8 cellular contexts compared by ENCODE assay signal in the genomic region with DNA sequence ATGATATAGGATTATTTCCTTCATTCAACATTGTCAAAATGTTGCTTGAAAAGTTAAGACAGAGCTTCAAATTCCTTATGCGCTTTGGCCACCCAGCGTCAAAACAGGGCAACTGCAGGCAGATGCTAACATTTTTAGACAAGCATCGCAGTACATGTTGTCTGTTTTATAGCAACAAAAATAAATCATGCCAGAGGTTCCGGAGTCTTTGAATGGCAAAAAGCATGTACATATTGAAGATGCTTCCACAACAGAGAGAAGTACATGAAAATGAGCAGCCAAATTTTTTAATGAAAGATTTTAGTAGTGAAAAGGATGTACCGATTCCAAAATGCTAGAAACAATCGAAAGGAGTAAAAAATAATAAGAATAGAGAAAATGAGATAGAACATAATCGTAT. TPM values are rescaled to one million over a fixed set of nuclear protein-coding genes. Genes with fewer than 3 reads are reported as not detected.
DNase-seq lines count a peak whose midpoint lies in the region; ATAC-seq and TF ChIP-seq lines count a peak whose summit lies in the region.

No MANE protein-coding gene starts in this region.

- intact Hi-C loops in CD14-positive monocyte (cut with micrococcal nuclease) = loop anchor here (5.0 kb wide), 2 partner anchors 42 to 392 kb away; no protein-coding TSS in a partner anchor
- intact Hi-C loops in transverse colon (cut with DNase I; ENCODE audit: low total_unique reads) = no loop called here

- TF ChIP-seq RAD21 in liver (IDR thresholded peaks at IDR 0.05) = peak; percentile 67 to 79

- H3K9me3 ChIP-seq in liver (ENCODE audit: control insufficient read depth in 4 of 4, low read length in 3 of 4) (no peaks in the 10 kb centered on the region), transverse colon (no peaks in the 10 kb centered on the region)

- H3K9me3 Mint-ChIP-seq in CD14-positive monocyte = peaks cover 0 to 5% (median 2%) of the 10 kb centered on the region in 7 donors
- peaks cover 0 to 4% (median 3%) of the 10 kb centered on the region in 5 experiments for H3K9me3 Mint-ChIP-seq in brain

- ATAC-seq in GM18517 (IDR thresholded peaks at IDR 0.05; ENCODE audit: unreplicated experiment) = peak; percentile 59
- ATAC-seq in HG03103 (IDR thresholded peaks at IDR 0.05; ENCODE audit: low read depth, unreplicated experiment) = peak; percentile 82
- ATAC-seq in GM18873 (IDR thresholded peaks at IDR 0.05; ENCODE audit: low FRiP score, unreplicated experiment) = no peak

- no peak for TF ChIP-seq POLR2A in transverse colon (IDR thresholded peaks at IDR 0.05)

- no peaks in the 10 kb centered on the region for H3K4me1 ChIP-seq in liver (ENCODE audit: control insufficient read depth in 4 of 4, insufficient read depth in 4 of 4, low read length in 3 of 4)
- peaks cover 0 to 3% (median 0%) of the 10 kb centered on the region in 4 donors for H3K4me1 ChIP-seq in transverse colon

- H3K9ac ChIP-seq in liver (ENCODE audit: low read depth in 1 of 2, low read length in 2 of 2) = no peak overlapping the region

- DNase-seq in CD14-positive monocyte (ENCODE audit: low spot score) (no peak), RPMI8226 (peak; percentile 45), transverse colon (peak; percentile 28)

- H3K4me1 Mint-ChIP-seq in CD14-positive monocyte (peaks cover 53% of the 10 kb centered on the region), brain (no peaks in the 10 kb centered on the region)

- in situ Hi-C loops in transverse colon (cut with MboI; ENCODE audit: low pct_ligation_motif_present in 1 of 4, low pct_unique_long_range_greater_than_20kb in 1 of 4, low sequenced_read_pairs in 3 of 4) = no loop called here

- H3K27ac ChIP-seq in liver (ENCODE audit: low read depth in 1 of 2, low read length in 2 of 2) (no peak overlapping the region), transverse colon (no peak overlapping the region)

- peak overlapping the region in 1 of 2 donors; percentile 35 for H3K4me3 Mint-ChIP-seq in CD14-positive monocyte
- H3K4me3 Mint-ChIP-seq in brain = no peak overlapping the region

- H3K36me3 Mint-ChIP-seq in CD14-positive monocyte (peaks cover 0 to 1% of the 10 kb centered on the region in 2 donors), brain (no peaks in the 10 kb centered on the region)

- TF ChIP-seq CTCF in CD14-positive monocyte (IDR thresholded peaks at IDR 0.05) (peak; percentile 88), brain (conservative IDR thresholded peaks at IDR 0.05) (peak; percentile 58 to 85), liver (IDR thresholded peaks at IDR 0.05; ENCODE audit: low read depth, low read length, missing input control) (peak; percentile 78), transverse colon (IDR thresholded peaks at IDR 0.05) (peak; percentile 57 to 84 (median 76))

- no peak overlapping the region for H3K4me3 ChIP-seq in liver (ENCODE audit: low read depth in 1 of 3, low read length in 3 of 3)
- H3K4me3 ChIP-seq in transverse colon = no peak overlapping the region

- TF ChIP-seq EP300 in transverse colon (IDR thresholded peaks at IDR 0.05; ENCODE audit: low read depth) = no peak

- 29% methylated on average over 7 of the region's 7 CpGs for WGBS in liver
- 24 to 29% methylated on average over 7 of the region's 7 CpGs for WGBS in transverse colon (ENCODE audit: low coverage in 1 of 2), 2 donors

- H3K27me3 Mint-ChIP-seq in CD14-positive monocyte (ENCODE audit: low read depth in 3 of 3) (no peaks in the 10 kb centered on the region), brain (peaks cover 11% of the 10 kb centered on the region)

- peak overlapping the region; percentile 23 to 96 (median 93) for H3K27ac Mint-ChIP-seq in CD14-positive monocyte
- no peak overlapping the region for H3K27ac Mint-ChIP-seq in brain

- H3K36me3 ChIP-seq in liver (ENCODE audit: control insufficient read depth in 4 of 4, insufficient read depth in 3 of 4, low read depth in 1 of 4, low read length in 3 of 4) (no peaks in the 10 kb centered on the region), transverse colon (no peaks in the 10 kb centered on the region)

- H3K27me3 ChIP-seq in liver (ENCODE audit: control insufficient read depth in 4 of 4, insufficient read depth in 4 of 4, low read length in 3 of 4) (no peaks in the 10 kb centered on the region), transverse colon (no peaks in the 10 kb centered on the region)

TF ChIP-seq in liver, 16 proteins besides CTCF, POLR2A, EP300 and RAD21:
- TF ChIP-seq, protein P1, sequence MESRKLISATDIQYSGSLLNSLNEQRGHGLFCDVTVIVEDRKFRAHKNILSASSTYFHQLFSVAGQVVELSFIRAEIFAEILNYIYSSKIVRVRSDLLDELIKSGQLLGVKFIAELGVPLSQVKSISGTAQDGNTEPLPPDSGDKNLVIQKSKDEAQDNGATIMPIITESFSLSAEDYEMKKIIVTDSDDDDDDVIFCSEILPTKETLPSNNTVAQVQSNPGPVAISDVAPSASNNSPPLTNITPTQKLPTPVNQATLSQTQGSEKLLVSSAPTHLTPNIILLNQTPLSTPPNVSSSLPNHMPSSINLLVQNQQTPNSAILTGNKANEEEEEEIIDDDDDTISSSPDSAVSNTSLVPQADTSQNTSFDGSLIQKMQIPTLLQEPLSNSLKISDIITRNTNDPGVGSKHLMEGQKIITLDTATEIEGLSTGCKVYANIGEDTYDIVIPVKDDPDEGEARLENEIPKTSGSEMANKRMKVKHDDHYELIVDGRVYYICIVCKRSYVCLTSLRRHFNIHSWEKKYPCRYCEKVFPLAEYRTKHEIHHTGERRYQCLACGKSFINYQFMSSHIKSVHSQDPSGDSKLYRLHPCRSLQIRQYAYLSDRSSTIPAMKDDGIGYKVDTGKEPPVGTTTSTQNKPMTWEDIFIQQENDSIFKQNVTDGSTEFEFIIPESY (IDR thresholded peaks at IDR 0.05) = no peak
- TF ChIP-seq NR2F2 (IDR thresholded peaks at IDR 0.05) (no peak), SP1 (IDR thresholded peaks at IDR 0.05) (no peak), FOXA2 (IDR thresholded peaks at IDR 0.05) (no peak), JUND (IDR thresholded peaks at IDR 0.05) (no peak), HNF4A (conservative IDR thresholded peaks at IDR 0.05) (no peak), TAF1 (conservative IDR thresholded peaks at IDR 0.05) (no peak), RXRA (IDR thresholded peaks at IDR 0.05) (no peak), HNF4G (IDR thresholded peaks at IDR 0.05) (no peak), FOXA1 (IDR thresholded peaks at IDR 0.05) (no peak), EGR1 (IDR thresholded peaks at IDR 0.05; ENCODE audit: low read depth in 2 of 2) (no peak), GABPA (IDR thresholded peaks at IDR 0.05 in 1 of 2, conservative IDR thresholded peaks at IDR 0.05 in 1 of 2) (no peak)
- TF ChIP-seq, protein P2, sequence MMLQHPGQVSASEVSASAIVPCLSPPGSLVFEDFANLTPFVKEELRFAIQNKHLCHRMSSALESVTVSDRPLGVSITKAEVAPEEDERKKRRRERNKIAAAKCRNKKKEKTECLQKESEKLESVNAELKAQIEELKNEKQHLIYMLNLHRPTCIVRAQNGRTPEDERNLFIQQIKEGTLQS (IDR thresholded peaks at IDR 0.05) = no peak
- TF ChIP-seq, protein P3, sequence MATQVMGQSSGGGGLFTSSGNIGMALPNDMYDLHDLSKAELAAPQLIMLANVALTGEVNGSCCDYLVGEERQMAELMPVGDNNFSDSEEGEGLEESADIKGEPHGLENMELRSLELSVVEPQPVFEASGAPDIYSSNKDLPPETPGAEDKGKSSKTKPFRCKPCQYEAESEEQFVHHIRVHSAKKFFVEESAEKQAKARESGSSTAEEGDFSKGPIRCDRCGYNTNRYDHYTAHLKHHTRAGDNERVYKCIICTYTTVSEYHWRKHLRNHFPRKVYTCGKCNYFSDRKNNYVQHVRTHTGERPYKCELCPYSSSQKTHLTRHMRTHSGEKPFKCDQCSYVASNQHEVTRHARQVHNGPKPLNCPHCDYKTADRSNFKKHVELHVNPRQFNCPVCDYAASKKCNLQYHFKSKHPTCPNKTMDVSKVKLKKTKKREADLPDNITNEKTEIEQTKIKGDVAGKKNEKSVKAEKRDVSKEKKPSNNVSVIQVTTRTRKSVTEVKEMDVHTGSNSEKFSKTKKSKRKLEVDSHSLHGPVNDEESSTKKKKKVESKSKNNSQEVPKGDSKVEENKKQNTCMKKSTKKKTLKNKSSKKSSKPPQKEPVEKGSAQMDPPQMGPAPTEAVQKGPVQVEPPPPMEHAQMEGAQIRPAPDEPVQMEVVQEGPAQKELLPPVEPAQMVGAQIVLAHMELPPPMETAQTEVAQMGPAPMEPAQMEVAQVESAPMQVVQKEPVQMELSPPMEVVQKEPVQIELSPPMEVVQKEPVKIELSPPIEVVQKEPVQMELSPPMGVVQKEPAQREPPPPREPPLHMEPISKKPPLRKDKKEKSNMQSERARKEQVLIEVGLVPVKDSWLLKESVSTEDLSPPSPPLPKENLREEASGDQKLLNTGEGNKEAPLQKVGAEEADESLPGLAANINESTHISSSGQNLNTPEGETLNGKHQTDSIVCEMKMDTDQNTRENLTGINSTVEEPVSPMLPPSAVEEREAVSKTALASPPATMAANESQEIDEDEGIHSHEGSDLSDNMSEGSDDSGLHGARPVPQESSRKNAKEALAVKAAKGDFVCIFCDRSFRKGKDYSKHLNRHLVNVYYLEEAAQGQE (IDR thresholded peaks at IDR 0.05) = no peak
- TF ChIP-seq, protein P4, sequence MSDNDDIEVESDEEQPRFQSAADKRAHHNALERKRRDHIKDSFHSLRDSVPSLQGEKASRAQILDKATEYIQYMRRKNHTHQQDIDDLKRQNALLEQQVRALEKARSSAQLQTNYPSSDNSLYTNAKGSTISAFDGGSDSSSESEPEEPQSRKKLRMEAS (IDR thresholded peaks at IDR 0.05) = no peak

RNA-seq across cellular contexts. Expression of a gene that starts 49.8 kb away (rescaled TPM):
- polyA plus RNA-seq in CD14-positive monocyte (100 to 1,000 TPM; 146 to 180 TPM), brain (ENCODE audit: insufficient read depth, low read depth, low replicate concordance) (5.6 TPM), liver (10 to 100 TPM; 16.6 to 48.0 TPM)
- total RNA-seq in liver (100 to 1,000 TPM in 1 of 2 donors, 10 to 100 TPM in 1; 65.1 to 188 TPM), transverse colon (100 to 1,000 TPM in 2 of 4 donors, 10 to 100 TPM in 2; 71.1 to 335 (median 97.0) TPM)

Comparison
In these comparisons a context has a peak if more than half of its experiments do, and no peak if none do; other contexts are left out.
1. H3K27ac Mint-ChIP-seq: peak in CD14-positive monocyte (7 of 7); none in brain (0 of 5).
2. Peak in every context shown above with its lines, with median percentiles within 50 percentile points of each other: CTCF ChIP-seq.